1 cellular context compared by ENCODE assay signal in the genomic region with DNA sequence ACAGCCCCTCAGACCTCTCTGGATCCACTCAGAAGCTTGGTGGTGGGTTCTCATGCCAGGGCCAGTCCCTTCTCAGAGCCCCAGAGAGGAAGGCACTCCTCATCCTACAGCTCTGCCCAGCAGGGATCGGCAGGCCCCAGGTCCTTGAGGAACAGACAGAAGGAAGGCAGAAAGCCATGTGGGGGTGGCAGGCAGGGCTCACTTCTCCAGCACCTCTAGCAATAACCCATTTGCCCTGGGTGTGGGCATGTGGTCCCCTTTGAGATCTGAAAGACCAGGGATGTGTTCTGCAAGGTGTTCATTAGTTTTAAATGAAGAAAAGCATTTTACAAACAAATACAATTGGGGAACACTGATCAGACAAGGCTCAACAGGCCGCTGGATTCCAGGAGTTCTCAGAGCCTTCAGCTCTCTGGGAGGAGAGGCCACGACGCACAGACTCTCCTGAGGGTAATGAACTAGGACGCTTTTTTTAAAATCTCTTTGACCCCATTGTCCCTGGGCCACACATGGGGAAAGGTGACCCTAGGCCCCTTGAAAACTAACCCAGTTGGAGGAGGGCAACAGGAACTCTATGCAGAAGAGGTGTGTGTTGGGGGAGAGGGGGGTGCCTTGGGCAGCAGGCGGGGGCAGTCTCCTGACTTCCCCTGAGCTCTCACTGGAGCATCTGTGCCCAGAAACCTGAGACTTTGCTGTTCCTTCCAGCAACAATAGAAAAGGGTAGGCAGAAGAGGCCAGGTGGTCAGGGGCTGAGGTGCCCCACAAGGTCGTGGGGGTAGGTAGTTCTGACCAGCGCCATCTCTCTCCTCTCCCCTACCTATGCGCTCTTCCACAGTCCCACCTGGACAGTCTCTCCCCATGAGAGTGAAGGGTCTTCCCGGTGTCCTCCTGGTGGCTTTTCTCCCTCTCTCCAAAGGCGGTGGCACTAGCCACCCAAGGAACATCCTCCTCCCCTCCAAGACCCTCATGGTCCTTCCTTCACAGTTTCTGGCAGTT.
A peak's percentile ranks its signal among the peaks of the same experiment; 100 is the strongest.
TF ChIP-seq lines count a peak whose summit lies in the region.

No MANE protein-coding gene starts in this region.

TF ChIP-seq in HEK293, 187 proteins besides CTCF, POLR2A, EP300 and RAD21:
- TF ChIP-seq, protein P1, sequence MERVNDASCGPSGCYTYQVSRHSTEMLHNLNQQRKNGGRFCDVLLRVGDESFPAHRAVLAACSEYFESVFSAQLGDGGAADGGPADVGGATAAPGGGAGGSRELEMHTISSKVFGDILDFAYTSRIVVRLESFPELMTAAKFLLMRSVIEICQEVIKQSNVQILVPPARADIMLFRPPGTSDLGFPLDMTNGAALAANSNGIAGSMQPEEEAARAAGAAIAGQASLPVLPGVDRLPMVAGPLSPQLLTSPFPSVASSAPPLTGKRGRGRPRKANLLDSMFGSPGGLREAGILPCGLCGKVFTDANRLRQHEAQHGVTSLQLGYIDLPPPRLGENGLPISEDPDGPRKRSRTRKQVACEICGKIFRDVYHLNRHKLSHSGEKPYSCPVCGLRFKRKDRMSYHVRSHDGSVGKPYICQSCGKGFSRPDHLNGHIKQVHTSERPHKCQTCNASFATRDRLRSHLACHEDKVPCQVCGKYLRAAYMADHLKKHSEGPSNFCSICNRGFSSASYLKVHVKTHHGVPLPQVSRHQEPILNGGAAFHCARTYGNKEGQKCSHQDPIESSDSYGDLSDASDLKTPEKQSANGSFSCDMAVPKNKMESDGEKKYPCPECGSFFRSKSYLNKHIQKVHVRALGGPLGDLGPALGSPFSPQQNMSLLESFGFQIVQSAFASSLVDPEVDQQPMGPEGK (tag by site-specific recombination; IDR thresholded peaks at IDR 0.05) = 0 out of 2 replicates have a peak, but pooled peaks have one; percentile 16
- TF ChIP-seq, protein P2, sequence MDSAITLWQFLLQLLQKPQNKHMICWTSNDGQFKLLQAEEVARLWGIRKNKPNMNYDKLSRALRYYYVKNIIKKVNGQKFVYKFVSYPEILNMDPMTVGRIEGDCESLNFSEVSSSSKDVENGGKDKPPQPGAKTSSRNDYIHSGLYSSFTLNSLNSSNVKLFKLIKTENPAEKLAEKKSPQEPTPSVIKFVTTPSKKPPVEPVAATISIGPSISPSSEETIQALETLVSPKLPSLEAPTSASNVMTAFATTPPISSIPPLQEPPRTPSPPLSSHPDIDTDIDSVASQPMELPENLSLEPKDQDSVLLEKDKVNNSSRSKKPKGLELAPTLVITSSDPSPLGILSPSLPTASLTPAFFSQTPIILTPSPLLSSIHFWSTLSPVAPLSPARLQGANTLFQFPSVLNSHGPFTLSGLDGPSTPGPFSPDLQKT (IDR thresholded peaks at IDR 0.05; ENCODE audit: borderline replicate concordance, low read depth, low read length) = no peak
- no peak for TF ChIP-seq ZSCAN30 (tag by site-specific recombination; IDR thresholded peaks at IDR 0.05)
- TF ChIP-seq PRDM10 (tag by site-specific recombination; IDR thresholded peaks at IDR 0.05) = peak; percentile 55
- peak; percentile 41; the same call in 1 of the 2 replicates for TF ChIP-seq ZNF335 (tag by site-specific recombination; conservative IDR thresholded peaks at IDR 0.05)
- TF ChIP-seq ZNF423 (tag by site-specific recombination; IDR thresholded peaks at IDR 0.05) = no peak
